8 cellular contexts compared by ENCODE assay signal in genomic region chr12:53159195-53159834, GRCh38. TPM values are rescaled to one million over a fixed set of nuclear protein-coding genes. Genes with fewer than 3 reads are reported as not detected.
DNase-seq lines count a peak whose midpoint lies in the region; ATAC-seq and TF ChIP-seq lines count a peak whose summit lies in the region.

No MANE protein-coding gene starts in this region.

- H3K4me1 Mint-ChIP-seq in HFFc6 (ENCODE audit: low read depth) (peaks cover 13% of the 10 kb centered on the region), T-cell (peaks cover 4 to 9% (median 5%) of the 10 kb centered on the region in 3 donors)

- ATAC-seq in T-cell (replicated peaks in 1 of 4), result peak; percentile 97 to 99 (median 97)
- ATAC-seq in left ventricle myocardium superior, result peak; percentile 81
- ATAC-seq in GM19328 (IDR thresholded peaks at IDR 0.05; ENCODE audit: unreplicated experiment), result no peak

- intact Hi-C loops in left ventricle myocardium superior (cut with micrococcal nuclease), result no loop called here

- POLR2A ChIA-PET in T-cell (lab: Charles Lee), result interaction anchor here in 1 of 2 donors (0.5 kb wide), 1 partner anchor 400 kb away, joined by 7 read pairs; no protein-coding TSS in a partner anchor

- peaks cover 7% of the 10 kb centered on the region; the same call in 1 of the 2 replicates for H3K36me3 Mint-ChIP-seq in HFFc6 (ENCODE audit: low read depth)
- no peaks in the 10 kb centered on the region for H3K36me3 Mint-ChIP-seq in T-cell

- CTCF ChIA-PET in T-cell (lab: Charles Lee), result interaction anchor here (0.6 to 2.6 kb wide), 27 partner anchors 11 to 262 kb away, joined by 3 to 19 read pairs (median 4); partner anchors contain the start of genes AAAS (in 1 of the 2), CSAD (in 1 of the 2), ESPL1 (in 1 of the 2) and ZNF740 (in 1 of the 2)

- H3K27ac Mint-ChIP-seq in HFFc6 (peak overlapping the region; percentile 42; the same call in 1 of the 2 replicates), T-cell (peak overlapping the region in 1 of 2 donors; percentile 49)

- TF ChIP-seq CTCF in HFFc6 (IDR thresholded peaks at IDR 0.05), result peak; percentile 96

- H3K4me3 Mint-ChIP-seq in HFFc6 (no peak overlapping the region), T-cell (no peak overlapping the region)

- H3K9me3 Mint-ChIP-seq in HFFc6, result no peaks in the 10 kb centered on the region
- no peaks in the 10 kb centered on the region for H3K9me3 Mint-ChIP-seq in T-cell

- H3K27me3 Mint-ChIP-seq in HFFc6 (ENCODE audit: insufficient read depth) (no peaks in the 10 kb centered on the region; the same call in 1 of the 2 replicates), T-cell (no peaks in the 10 kb centered on the region)

- DNase-seq in Daoy (ENCODE audit: low read depth) (peak; percentile 87), HFFc6 (peak; percentile 66), NCI-H146 (lab: John Stamatoyannopoulos, UW) (peak; percentile 82), T-cell (peak; percentile 69 to 91 (median 85)), left ventricle myocardium superior (peak; percentile 88), retina (peak; percentile 81)
- peak; percentile 85 for DNase-seq in activated naive CD8-positive, alpha-beta T cell treated with anti-CD3 and anti-CD28 coated beads, Interleukin-2, amount 50 U/mL, for 16 hours (ENCODE audit: low read depth, low spot score)

RNA-seq across cellular contexts. Expression of gene ZNF740, which starts 21.2 kb away (rescaled TPM):
- 10.9 and 12.0 TPM in 2 replicates for total RNA-seq in Daoy (2014; rRNA removed; shearing (Covaris generic))
- 10 to 100 TPM; 17.3 to 25.7 (median 19.3) TPM for total RNA-seq in HFFc6 (2021; fragmentation: NEBNext Ultra II Directional; extraction: Animal tissue kit (Norgen Biotek cat#: 25700))
- 10 to 100 TPM; 36.4 to 94.2 (median 83.9) TPM for total RNA-seq in T-cell
- 31.6 TPM for total RNA-seq in left ventricle myocardium superior

RNA-seq across cellular contexts. Expression of gene CSAD, which starts 21.4 kb away (rescaled TPM):
- total RNA-seq in Daoy (2014; rRNA removed; shearing (Covaris generic)), result 4.7 and 11.0 TPM in 2 replicates
- 10 to 100 TPM; 13.9 to 17.1 (median 16.0) TPM for total RNA-seq in HFFc6 (2021; fragmentation: NEBNext Ultra II Directional; extraction: Animal tissue kit (Norgen Biotek cat#: 25700))
- total RNA-seq in T-cell, result 10 to 100 TPM; 48.6 to 69.6 (median 62.3) TPM
- total RNA-seq in left ventricle myocardium superior, result 9.6 TPM

RNA-seq across cellular contexts. Expression of gene ITGB7, which starts 47.7 kb away (rescaled TPM):
- 0.03 and 0.34 TPM in 2 replicates for total RNA-seq in Daoy (2014; rRNA removed; shearing (Covaris generic))
- 1 to 10 TPM in 3 of 6 experiments, under 1 TPM in 3; 0.35 to 1.5 (median 0.93) TPM for total RNA-seq in HFFc6 (2021; fragmentation: NEBNext Ultra II Directional; extraction: Animal tissue kit (Norgen Biotek cat#: 25700))
- total RNA-seq in T-cell (100 to 1,000 TPM; 247 to 590 (median 469) TPM), left ventricle myocardium superior (1.3 TPM)

RNA-seq across cellular contexts. Expression of gene SOAT2, which starts 56.0 kb away (rescaled TPM):
- total RNA-seq in Daoy (2014; rRNA removed; shearing (Covaris generic)), result not detected in 2 replicates
- total RNA-seq in HFFc6 (2021; fragmentation: NEBNext Ultra II Directional; extraction: Animal tissue kit (Norgen Biotek cat#: 25700)), result under 1 TPM; 0.12 to 0.34 (median 0.18) TPM
- total RNA-seq in T-cell (1 to 10 TPM in 2 of 5 donors, under 1 TPM in 3; 0.82 to 1.6 (median 0.89) TPM), left ventricle myocardium superior (0.12 TPM)

Comparison
In these comparisons a context has a peak if more than half of its experiments do, and no peak if none do; other contexts are left out.
1. RNA of gene ITGB7, which starts 47.7 kb away (total RNA-seq): 247 to 590 TPM in T-cell; 1.3 TPM in left ventricle myocardium superior (single experiment), 0.35 to 1.5 TPM in HFFc6 and 0.03 to 0.34 TPM in Daoy; every median in the first group is over 100 times any median in the second.
2. Peak in every context shown above with its lines, with median percentiles within 50 percentile points of each other: DNase-seq.